Comparison of ENCODE assay signal across 23 cellular contexts in the genomic region with DNA sequence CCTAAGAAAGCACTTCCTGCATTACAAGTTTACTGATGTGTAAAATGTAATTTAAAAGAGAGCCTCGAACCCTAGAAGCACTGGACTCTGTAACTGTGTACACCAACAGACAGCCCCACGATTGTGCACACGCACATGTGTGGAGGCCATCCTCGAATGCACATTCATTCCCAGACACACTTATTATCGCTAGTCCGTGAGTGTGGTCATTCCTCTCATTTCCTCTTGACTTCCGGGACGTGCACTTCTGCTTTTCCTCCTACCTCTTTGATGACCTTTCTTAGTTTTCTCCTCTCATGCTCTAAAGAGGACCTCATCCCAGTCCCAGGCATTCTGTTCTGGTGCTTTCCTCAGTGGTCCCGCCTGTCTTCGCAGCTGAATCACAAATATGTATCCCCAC.
"Had no signal": no experiment of that assay in that cellular context is flagged by ENCODE, and none has a peak within 500 bp of the region (broad histone marks: within the 10 kb centered on the region; RNA-seq: fewer than 3 reads in every experiment).

No MANE protein-coding gene starts in this region.

- H3K9me3 ChIP-seq: heart left ventricle, psoas muscle, suprapubic skin, transverse colon, vagina had no signal

- H3K27ac ChIP-seq: heart left ventricle, psoas muscle, skin epidermis, suprapubic skin, transverse colon, vagina, VCaP had no signal

- H3K36me3 Mint-ChIP-seq: activated naive CD8-positive, alpha-beta T cell; mesothelial cell of epicardium had no signal

- H3K4me1 Mint-ChIP-seq: neural crest cell had no signal

- H3K36me3 ChIP-seq: heart left ventricle, suprapubic skin, transverse colon, vagina had no signal

- H3K27me3 ChIP-seq: suprapubic skin, transverse colon, vagina had no signal

- H3K4me1 ChIP-seq: psoas muscle, suprapubic skin, transverse colon had no signal

- H3K4me3 Mint-ChIP-seq: activated naive CD8-positive, alpha-beta T cell; activated T-helper 1 cell treated with anti-CD3 and anti-CD28 coated beads, Interleukin-12 subunit alpha, Interleukin-12 subunit beta, Interleukin-2, Interleukin-4 antibody, amounts not matched to agents 30 ng/mL and 10 ng/mL and 1 ng/mL, durations not matched to agents 14 hours and 24 hours and 36 hours; mesothelial cell of epicardium; neural crest cell; stimulated activated naive CD8-positive, alpha-beta T cell treated with anti-CD3 and anti-CD28 coated beads, Interleukin-15, Interleukin-2, amounts not matched to agents 100 ng/mL and 50 ng/mL, for 24 hours had no signal

- H3K27ac Mint-ChIP-seq: activated naive CD8-positive, alpha-beta T cell; activated T-helper 1 cell treated with anti-CD3 and anti-CD28 coated beads, Interleukin-12 subunit alpha, Interleukin-12 subunit beta, Interleukin-2, Interleukin-4 antibody, amounts not matched to agents 30 ng/mL and 10 ng/mL and 1 ng/mL, durations not matched to agents 14 hours and 24 hours and 36 hours; mesothelial cell of epicardium; stimulated activated naive CD8-positive, alpha-beta T cell treated with anti-CD3 and anti-CD28 coated beads, Interleukin-15, Interleukin-2, amounts not matched to agents 100 ng/mL and 50 ng/mL, for 24 hours had no signal

- FAIRE-seq: frontal cortex, kidney had no signal

- H3K4me3 ChIP-seq: heart left ventricle, lung, psoas muscle, skin epidermis, suprapubic skin, transverse colon, vagina had no signal

- ATAC-seq: heart left ventricle, left lobe of liver, psoas muscle, right cardiac atrium had no signal

- DNase-seq: activated CD4-positive, alpha-beta T cell treated with anti-CD3 and anti-CD28 coated beads for 1 hour; activated CD4-positive, alpha-beta T cell treated with anti-CD3 and anti-CD28 coated beads, Interleukin-2, amount 50 U/mL, for 48 hours; activated gamma-delta T cell treated with Interleukin-2 at 50 U/mL for 16 hours; activated T-cell treated with anti-CD3 and anti-CD28 coated beads for 4 hours; effector CD4-positive, alpha-beta T cell; heart left ventricle; kidney; psoas muscle; right cardiac atrium; T-helper 9 cell; transverse colon had no signal
